ENCODE assay signal across 15 cellular contexts in the genomic region with DNA sequence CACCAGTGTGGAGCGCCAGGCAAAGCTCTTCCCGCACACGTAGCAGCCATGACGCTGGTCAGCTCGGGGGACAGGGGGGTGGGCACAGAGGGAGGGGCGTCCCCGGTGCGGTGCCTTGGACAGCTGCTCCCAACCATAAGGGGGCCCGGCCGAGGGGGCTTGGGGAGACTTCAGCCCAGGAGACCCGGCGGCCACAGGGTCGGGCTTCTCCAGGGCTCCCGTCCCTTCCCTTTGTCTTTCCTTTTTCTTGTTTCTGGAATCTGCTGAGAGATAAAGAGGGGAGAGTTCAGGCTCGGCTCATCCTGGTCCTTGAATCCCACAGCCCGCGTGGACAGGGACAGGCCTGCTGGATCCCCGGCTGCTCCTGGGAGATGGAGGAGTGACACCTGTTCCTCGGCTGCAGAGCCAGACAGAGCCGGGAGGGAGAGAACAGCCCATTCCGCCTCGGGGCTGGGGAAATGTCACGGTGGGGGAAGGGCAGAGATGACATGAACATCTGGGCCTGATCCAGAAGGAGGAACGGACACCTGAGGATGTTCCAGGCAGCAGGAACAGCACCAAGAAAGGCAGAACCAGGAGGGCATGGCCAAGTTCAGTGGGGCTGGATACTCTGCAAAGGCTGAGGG. TPM values are rescaled to one million over a fixed set of nuclear protein-coding genes. Genes with fewer than 3 reads are reported as not detected.
A peak's percentile ranks its signal among the peaks of the same experiment; 100 is the strongest.
DNase-seq lines count a peak whose midpoint lies in the region; ATAC-seq, FAIRE-seq and TF ChIP-seq lines count a peak whose summit lies in the region.
"Had no signal": no experiment of that assay in that cellular context is flagged by ENCODE, and none has a peak within 500 bp of the region (broad histone marks: within the 10 kb centered on the region; RNA-seq: fewer than 3 reads in every experiment).

No MANE protein-coding gene starts in this region.

- peak overlapping the region; percentile 93; the same call in 1 of the 2 replicates for H3K4me2 ChIP-seq in HepG2 (ENCODE audit: low read depth, low read length)
- H3K4me2 ChIP-seq in mesendoderm (ENCODE audit: low read length) = no peak overlapping the region

- no peak overlapping the region for H2BK120ac ChIP-seq in mesendoderm (ENCODE audit: low read depth, low read length)

- H2BK5ac ChIP-seq in mesendoderm (ENCODE audit: low read length) = no peak overlapping the region

- H3K27me3 ChIP-seq in HepG2 (ENCODE audit: control insufficient read depth in 1 of 2, insufficient read depth in 2 of 2, low read length in 2 of 2) (no peaks in the 10 kb centered on the region), right lobe of liver (no peaks in the 10 kb centered on the region), mesendoderm (ENCODE audit: insufficient read depth, low read length, poor library complexity) (no peaks in the 10 kb centered on the region)

- H3K4me1 Mint-ChIP-seq in activated CD4-positive, alpha-beta memory T cell treated with anti-CD3 and anti-CD28 coated beads, Interleukin-2, amount 10 ng/mL, durations not matched to agents 7 days and 5 days = peaks cover 64% of the 10 kb centered on the region

- no peak for DNase-seq in HepG2 (ENCODE audit: low spot score)
- DNase-seq in right lobe of liver = no peak
- DNase-seq in activated CD4-positive, alpha-beta memory T cell treated with anti-CD3 and anti-CD28 coated beads, Interleukin-2, amount 10 ng/mL, durations not matched to agents 7 days and 5 days = no peak
- DNase-seq in mesendoderm = no peak
- no peak for DNase-seq in central memory CD4-positive, alpha-beta T cell
- no peak for DNase-seq in activated gamma-delta T cell (lab: John Stamatoyannopoulos, UW)
- DNase-seq: activated effector memory CD4-positive, alpha-beta T cell treated with Interleukin-2 at 50 U/mL for 16 hours; COR-L47; Karpas-422; NCI-H1930; NCI-H774; SIG-M5; stimulated activated CD4-positive, alpha-beta T cell treated with anti-CD3 and anti-CD28 coated beads, Interleukin-2, amount 100 ng/mL, for 24 hours had no signal

- no TSS peak for BruUV-seq in HepG2 (replicated peaks; lab: Mats Ljungman, UMichigan)

- H3K4me3 Mint-ChIP-seq in activated CD4-positive, alpha-beta memory T cell treated with anti-CD3 and anti-CD28 coated beads, Interleukin-2, amount 10 ng/mL, durations not matched to agents 7 days and 5 days = peak overlapping the region; percentile 59

- no peak overlapping the region for H3K27ac ChIP-seq in HepG2 (ENCODE audit: extremely low read length, insufficient read depth, low read length)
- no peak overlapping the region for H3K27ac ChIP-seq in right lobe of liver
- no peak overlapping the region for H3K27ac ChIP-seq in mesendoderm (ENCODE audit: low read depth, low read length)

- H4K20me1 ChIP-seq in HepG2 (ENCODE audit: insufficient read depth, low read length) = no peaks in the 10 kb centered on the region

- no peak overlapping the region for H2AK5ac ChIP-seq in mesendoderm (ENCODE audit: low read length)

- H3K9ac ChIP-seq in HepG2 (ENCODE audit: insufficient read depth, low read depth, low read length) = no peak overlapping the region; the same call in 1 of the 2 replicates
- H3K9ac ChIP-seq in mesendoderm (ENCODE audit: low read length) = no peak overlapping the region

- H3K4me1 ChIP-seq in HepG2 (ENCODE audit: insufficient read depth, low read length) (peaks cover 49% of the 10 kb centered on the region), right lobe of liver (peaks cover 0 to 15% (median 0%) of the 10 kb centered on the region in 4 donors), mesendoderm (ENCODE audit: control insufficient read depth, low read depth, low read length) (no peaks in the 10 kb centered on the region)

- intact Hi-C loops in HepG2 (cut with micrococcal nuclease; ENCODE audit: unreplicated experiment) (loop anchor here (5.0 kb wide), 1 partner anchor 41 kb away; no protein-coding TSS in a partner anchor), right lobe of liver (cut with DNase I) (no loop called here)

- no peak overlapping the region for H4K8ac ChIP-seq in mesendoderm (ENCODE audit: low read depth, low read length)

- H3K79me1 ChIP-seq in mesendoderm (ENCODE audit: low read length) = peaks cover 5% of the 10 kb centered on the region

- no peak overlapping the region for H3K18ac ChIP-seq in mesendoderm (ENCODE audit: low read length)

- in situ Hi-C loops in HepG2 (cut with HindIII; ENCODE audit: extremely low pct_ligation_motif_present, low pct_unique_long_range_greater_than_20kb) = no loop called here

- H3K27me3 Mint-ChIP-seq in activated CD4-positive, alpha-beta memory T cell treated with anti-CD3 and anti-CD28 coated beads, Interleukin-2, amount 10 ng/mL, durations not matched to agents 7 days and 5 days = no peaks in the 10 kb centered on the region

- POLR2A ChIA-PET in HepG2 (lab: Yijun Ruan, JAX) = interaction anchor here (0.7 to 4.0 kb wide), 3 partner anchors 20 to 200 kb away, joined by 3 to 187 read pairs (median 4); partner anchors contain the start of genes DCTPP1 and ZNF747
- POLR2A ChIA-PET in activated CD4-positive, alpha-beta memory T cell treated with anti-CD3 and anti-CD28 coated beads, Interleukin-2, amount 10 ng/mL, durations not matched to agents 7 days and 5 days (lab: Charles Lee) = interaction anchor here (2.5 to 4.2 kb wide), 4 partner anchors 10 to 29 kb away, joined by 7 to 189 read pairs (median 32); partner anchors contain the start of genes ZNF747 and ZNF785

- H3K79me2 ChIP-seq in HepG2 (ENCODE audit: insufficient read depth, low read length) = peaks cover 21% of the 10 kb centered on the region
- no peaks in the 10 kb centered on the region for H3K79me2 ChIP-seq in mesendoderm (ENCODE audit: control insufficient read depth, insufficient read depth, low read length)

- TF ChIP-seq POLR2A in HepG2 (IDR thresholded peaks at IDR 0.05; ENCODE audit: insufficient read depth in 1 of 2, low read depth in 2 of 2, low read length in 2 of 2) (no peak), right lobe of liver (IDR thresholded peaks at IDR 0.05) (no peak)

- H3K23ac ChIP-seq in mesendoderm (ENCODE audit: low read length) = no peak overlapping the region

- no peak overlapping the region for H2BK15ac ChIP-seq in mesendoderm (replicated peaks; ENCODE audit: low read depth)

- TF ChIP-seq CTCF in HepG2 (CRISPR knock-in tag; IDR thresholded peaks at IDR 0.05) = no peak
- no peak for TF ChIP-seq CTCF in right lobe of liver (IDR thresholded peaks at IDR 0.05)

- ATAC-seq in HepG2 (no peak), right lobe of liver (no peak), GM19467 (IDR thresholded peaks at IDR 0.05; ENCODE audit: unreplicated experiment) (no peak), HG02973 (IDR thresholded peaks at IDR 0.05; ENCODE audit: unreplicated experiment) (no peak)

- peaks cover 38% of the 10 kb centered on the region for H3K36me3 Mint-ChIP-seq in activated CD4-positive, alpha-beta memory T cell treated with anti-CD3 and anti-CD28 coated beads, Interleukin-2, amount 10 ng/mL, durations not matched to agents 7 days and 5 days (ENCODE audit: low read depth)

- H3K36me3 ChIP-seq in HepG2 (replicated peaks in 1 of 2; ENCODE audit: control insufficient read depth in 1 of 2, insufficient read depth in 2 of 2, low read length in 2 of 2) (peaks cover 0 to 25% of the 10 kb centered on the region in 2 experiments; a peak in 4 of 5 replicates), right lobe of liver (peaks cover 0 to 13% (median 4%) of the 10 kb centered on the region in 4 donors), mesendoderm (ENCODE audit: control insufficient read depth, insufficient read depth, low read length) (no peaks in the 10 kb centered on the region)

- H3K4me3 ChIP-seq in HepG2 (replicated peaks in 1 of 3; ENCODE audit: insufficient read depth in 1 of 3, low read depth in 2 of 3, low read length in 3 of 3) (peak overlapping the region in 1 of 3 experiments; percentile 27; a peak in 1 of 6 replicates), right lobe of liver (no peak overlapping the region), mesendoderm (ENCODE audit: low read length) (no peak overlapping the region)

- peak overlapping the region; percentile 17 for H3K56ac ChIP-seq in mesendoderm (ENCODE audit: low read length)

- peak overlapping the region; percentile 40 for H3K27ac Mint-ChIP-seq in activated CD4-positive, alpha-beta memory T cell treated with anti-CD3 and anti-CD28 coated beads, Interleukin-2, amount 10 ng/mL, durations not matched to agents 7 days and 5 days

- TF ChIP-seq EP300 in HepG2 (IDR thresholded peaks at IDR 0.05; ENCODE audit: low read depth in 2 of 2, low read length in 2 of 2) (no peak), HepG2 (CRISPR knock-in tag; IDR thresholded peaks at IDR 0.05; ENCODE audit: borderline replicate concordance) (no peak)

- no peak overlapping the region for H4K5ac ChIP-seq in mesendoderm (ENCODE audit: low read length)

- TF ChIP-seq RAD21 in HepG2 (CRISPR knock-in tag; IDR thresholded peaks at IDR 0.05) = no peak

- FAIRE-seq in HepG2 (lab: Jason Lieb, UNC) = no peak

- no peaks in the 10 kb centered on the region for H3K9me3 ChIP-seq in HepG2 (ENCODE audit: low read length)
- no peaks in the 10 kb centered on the region for H3K9me3 ChIP-seq in right lobe of liver

- WGBS in HepG2 (ENCODE audit: low lambda C conversion rate) = 94% methylated on average over 24 of the region's 24 CpGs
- WGBS in right lobe of liver (ENCODE audit: insufficient coverage, low coverage, low lambda C conversion rate, missing lambda C conversion rate) = 61% methylated on average over 3 of the region's 24 CpGs
- WGBS in mesendoderm (ENCODE audit: extremely low coverage, insufficient coverage, low lambda C conversion rate) = no CpG with 5 or more reads among the region's 24 CpGs

- no peaks in the 10 kb centered on the region for H3K9me3 Mint-ChIP-seq in activated CD4-positive, alpha-beta memory T cell treated with anti-CD3 and anti-CD28 coated beads, Interleukin-2, amount 10 ng/mL, durations not matched to agents 7 days and 5 days

- no peak overlapping the region for H2AFZ ChIP-seq in HepG2 (ENCODE audit: low read length)

- H3K4ac ChIP-seq in mesendoderm (ENCODE audit: low read depth, low read length) = no peak overlapping the region

- CTCF ChIA-PET in HepG2 (lab: Yijun Ruan, JAX; ENCODE audit: low intra/inter-chr PET ratio, low total read pairs) = no interaction called here
- CTCF ChIA-PET in activated CD4-positive, alpha-beta memory T cell treated with anti-CD3 and anti-CD28 coated beads, Interleukin-2, amount 10 ng/mL, durations not matched to agents 7 days and 5 days (lab: Charles Lee) = interaction anchor here (2.7 to 4.0 kb wide), 2 partner anchors 21 to 27 kb away, joined by 18 to 90 read pairs; partner anchors contain the start of gene ZNF747

RNA-seq across cellular contexts. Expression of gene ZNF764, which starts 2.2 kb away (rescaled TPM):
- 7.3 and 9.1 TPM in 2 replicates for total RNA-seq in HepG2 (2016; rRNA removed; fragmentation: Illumina TruSeq; extraction: Trizol)
- total RNA-seq in HepG2 (2016; cell fraction: cytosol; rRNA removed; fragmentation: Illumina TruSeq; extraction: Trizol; ENCODE audit: low read depth) = 2.8 and 3.1 TPM in 2 replicates
- 5.9 and 8.3 TPM in 2 replicates for total RNA-seq in HepG2 (2016; cell fraction: insoluble cytoplasmic fraction; rRNA removed; fragmentation: Illumina TruSeq; extraction: Trizol)
- total RNA-seq in HepG2 (2016; cell fraction: membrane; rRNA removed; fragmentation: Illumina TruSeq; extraction: Trizol) = 6.4 and 7.9 TPM in 2 replicates
- total RNA-seq in HepG2 (2016; cell fraction: nucleus; rRNA removed; fragmentation: Illumina TruSeq; extraction: Trizol) = 7.4 and 7.9 TPM in 2 replicates
- 4.1 and 4.8 TPM in 2 replicates for polyA plus RNA-seq in HepG2 (2011; rRNA removed)
- polyA plus RNA-seq in HepG2 (2011; cell fraction: cytosol; rRNA removed) = 4.1 and 4.5 TPM in 2 replicates
- 11.6 and 12.2 TPM in 2 replicates for polyA plus RNA-seq in HepG2 (2011; cell fraction: nucleus; rRNA removed)
- 3.6 and 4.9 TPM in 2 replicates for polyA plus RNA-seq in HepG2 (2012)
- polyA plus RNA-seq in HepG2 (2016; cell fraction: cytosol; fragmentation: Illumina TruSeq; extraction: Trizol; ENCODE audit: low read depth) = 1.7 and 2.0 TPM in 2 replicates
- polyA plus RNA-seq in HepG2 (2016; cell fraction: insoluble cytoplasmic fraction; fragmentation: Illumina TruSeq; extraction: Trizol; ENCODE audit: low read depth) = 6.8 and 7.3 TPM in 2 replicates
- 4.0 TPM in 2 replicates for polyA plus RNA-seq in HepG2 (2016; cell fraction: membrane; fragmentation: Illumina TruSeq; extraction: Trizol; ENCODE audit: low read depth)
- polyA plus RNA-seq in HepG2 (2016; cell fraction: nucleus; fragmentation: Illumina TruSeq; extraction: Trizol; ENCODE audit: insufficient read depth, low read depth) = 18.1 and 18.6 TPM in 2 replicates
- polyA minus RNA-seq in HepG2 (2011; rRNA and poly(A)+ RNA removed; ENCODE audit: low replicate concordance) = 4.3 and 10.8 TPM in 2 replicates
- 6.1 and 6.6 TPM in 2 replicates for polyA minus RNA-seq in HepG2 (2011; cell fraction: cytosol; rRNA and poly(A)+ RNA removed)
- 7.7 and 8.7 TPM in 2 replicates for polyA minus RNA-seq in HepG2 (2011; cell fraction: nucleus; rRNA and poly(A)+ RNA removed)
- total RNA-seq in right lobe of liver = 1 to 10 TPM; 3.2 to 6.5 (median 4.8) TPM
- 10 to 100 TPM; 16.0 to 16.8 TPM for total RNA-seq in activated CD4-positive, alpha-beta memory T cell treated with anti-CD3 and anti-CD28 coated beads, Interleukin-2, amount 10 ng/mL, durations not matched to agents 7 days and 5 days
- polyA plus RNA-seq in mesendoderm (2013, experiment 1 of 2) = 3.5 TPM
- polyA plus RNA-seq in mesendoderm (2013, experiment 2 of 2) = 3.3 TPM

RNA-seq across cellular contexts. Expression of gene ZNF688, which starts 15.6 kb away (rescaled TPM):
- total RNA-seq in HepG2 (2016; rRNA removed; fragmentation: Illumina TruSeq; extraction: Trizol) (5.4 and 5.8 TPM in 2 replicates), right lobe of liver (10 to 100 TPM in 1 of 6 experiments, 1 to 10 TPM in 5; 4.0 to 11.5 (median 6.5) TPM)
- 13.1 and 13.2 TPM in 2 replicates for total RNA-seq in HepG2 (2016; cell fraction: cytosol; rRNA removed; fragmentation: Illumina TruSeq; extraction: Trizol; ENCODE audit: low read depth)
- total RNA-seq in HepG2 (2016; cell fraction: insoluble cytoplasmic fraction; rRNA removed; fragmentation: Illumina TruSeq; extraction: Trizol) = 4.0 and 4.8 TPM in 2 replicates
- 8.5 and 11.4 TPM in 2 replicates for total RNA-seq in HepG2 (2016; cell fraction: membrane; rRNA removed; fragmentation: Illumina TruSeq; extraction: Trizol)
- total RNA-seq in HepG2 (2016; cell fraction: nucleus; rRNA removed; fragmentation: Illumina TruSeq; extraction: Trizol) = 2.6 and 3.6 TPM in 2 replicates
- polyA plus RNA-seq in HepG2 (2011; rRNA removed) = 2.4 and 2.9 TPM in 2 replicates
- polyA plus RNA-seq in HepG2 (2011; cell fraction: cytosol; rRNA removed) = 2.7 and 3.8 TPM in 2 replicates
- 4.5 TPM in 2 replicates for polyA plus RNA-seq in HepG2 (2011; cell fraction: nucleus; rRNA removed)
- 2.3 and 3.6 TPM in 2 replicates for polyA plus RNA-seq in HepG2 (2012)
- polyA plus RNA-seq in HepG2 (2016; cell fraction: cytosol; fragmentation: Illumina TruSeq; extraction: Trizol; ENCODE audit: low read depth) = 17.2 and 20.6 TPM in 2 replicates
- polyA plus RNA-seq in HepG2 (2016; cell fraction: insoluble cytoplasmic fraction; fragmentation: Illumina TruSeq; extraction: Trizol; ENCODE audit: low read depth) = 5.4 and 6.1 TPM in 2 replicates
- 16.0 and 17.2 TPM in 2 replicates for polyA plus RNA-seq in HepG2 (2016; cell fraction: membrane; fragmentation: Illumina TruSeq; extraction: Trizol; ENCODE audit: low read depth)
- 6.9 and 8.3 TPM in 2 replicates for polyA plus RNA-seq in HepG2 (2016; cell fraction: nucleus; fragmentation: Illumina TruSeq; extraction: Trizol; ENCODE audit: insufficient read depth, low read depth)
- 1.7 and 2.7 TPM in 2 replicates for polyA minus RNA-seq in HepG2 (2011; rRNA and poly(A)+ RNA removed; ENCODE audit: low replicate concordance)
- 1.8 and 2.9 TPM in 2 replicates for polyA minus RNA-seq in HepG2 (2011; cell fraction: cytosol; rRNA and poly(A)+ RNA removed)
- polyA minus RNA-seq in HepG2 (2011; cell fraction: nucleus; rRNA and poly(A)+ RNA removed) = 2.0 and 2.4 TPM in 2 replicates
- total RNA-seq in activated CD4-positive, alpha-beta memory T cell treated with anti-CD3 and anti-CD28 coated beads, Interleukin-2, amount 10 ng/mL, durations not matched to agents 7 days and 5 days = 10 to 100 TPM; 19.2 to 22.8 TPM
- 2.2 TPM for polyA plus RNA-seq in mesendoderm (2013, experiment 1 of 2)
- 2.3 TPM for polyA plus RNA-seq in mesendoderm (2013, experiment 2 of 2)

RNA-seq across cellular contexts. Expression of gene ZNF747, which starts 21.3 kb away (rescaled TPM):
- 8.8 and 10.2 TPM in 2 replicates for total RNA-seq in HepG2 (2016; rRNA removed; fragmentation: Illumina TruSeq; extraction: Trizol)
- total RNA-seq in HepG2 (2016; cell fraction: cytosol; rRNA removed; fragmentation: Illumina TruSeq; extraction: Trizol; ENCODE audit: low read depth) = 2.7 and 2.8 TPM in 2 replicates
- 10.3 and 10.8 TPM in 2 replicates for total RNA-seq in HepG2 (2016; cell fraction: insoluble cytoplasmic fraction; rRNA removed; fragmentation: Illumina TruSeq; extraction: Trizol)
- total RNA-seq in HepG2 (2016; cell fraction: membrane; rRNA removed; fragmentation: Illumina TruSeq; extraction: Trizol) = 8.9 and 9.2 TPM in 2 replicates
- total RNA-seq in HepG2 (2016; cell fraction: nucleus; rRNA removed; fragmentation: Illumina TruSeq; extraction: Trizol) = 7.3 and 9.1 TPM in 2 replicates
- polyA plus RNA-seq in HepG2 (2011; rRNA removed) = 7.0 and 7.2 TPM in 2 replicates
- 5.7 and 6.4 TPM in 2 replicates for polyA plus RNA-seq in HepG2 (2011; cell fraction: cytosol; rRNA removed)
- polyA plus RNA-seq in HepG2 (2011; cell fraction: nucleus; rRNA removed) = 9.4 and 11.1 TPM in 2 replicates
- polyA plus RNA-seq in HepG2 (2012) = 2.3 and 3.6 TPM in 2 replicates
- polyA plus RNA-seq in HepG2 (2016; cell fraction: cytosol; fragmentation: Illumina TruSeq; extraction: Trizol; ENCODE audit: low read depth) = 1.7 and 1.9 TPM in 2 replicates
- 9.4 and 9.8 TPM in 2 replicates for polyA plus RNA-seq in HepG2 (2016; cell fraction: insoluble cytoplasmic fraction; fragmentation: Illumina TruSeq; extraction: Trizol; ENCODE audit: low read depth)
- polyA plus RNA-seq in HepG2 (2016; cell fraction: membrane; fragmentation: Illumina TruSeq; extraction: Trizol; ENCODE audit: low read depth) = 5.7 and 5.8 TPM in 2 replicates
- polyA plus RNA-seq in HepG2 (2016; cell fraction: nucleus; fragmentation: Illumina TruSeq; extraction: Trizol; ENCODE audit: insufficient read depth, low read depth) = 12.4 and 13.5 TPM in 2 replicates
- 12.9 and 13.6 TPM in 2 replicates for polyA minus RNA-seq in HepG2 (2011; rRNA and poly(A)+ RNA removed; ENCODE audit: low replicate concordance)
- 5.2 and 6.2 TPM in 2 replicates for polyA minus RNA-seq in HepG2 (2011; cell fraction: cytosol; rRNA and poly(A)+ RNA removed)
- polyA minus RNA-seq in HepG2 (2011; cell fraction: nucleus; rRNA and poly(A)+ RNA removed) = 12.5 and 16.8 TPM in 2 replicates
- 1 to 10 TPM; 5.3 to 9.7 (median 6.4) TPM for total RNA-seq in right lobe of liver
- total RNA-seq in activated CD4-positive, alpha-beta memory T cell treated with anti-CD3 and anti-CD28 coated beads, Interleukin-2, amount 10 ng/mL, durations not matched to agents 7 days and 5 days = 10 to 100 TPM; 10.6 to 10.7 TPM
- polyA plus RNA-seq in mesendoderm (2013, experiment 1 of 2) = 5.4 TPM
- polyA plus RNA-seq in mesendoderm (2013, experiment 2 of 2) = 5.2 TPM

RNA-seq across cellular contexts. Expression of gene ZNF785, which starts 29.5 kb away (rescaled TPM):
- total RNA-seq in HepG2 (2016; rRNA removed; fragmentation: Illumina TruSeq; extraction: Trizol) = not detected in 2 replicates
- not detected in 2 replicates for total RNA-seq in HepG2 (2016; cell fraction: cytosol; rRNA removed; fragmentation: Illumina TruSeq; extraction: Trizol; ENCODE audit: low read depth)
- not detected in 2 replicates for total RNA-seq in HepG2 (2016; cell fraction: insoluble cytoplasmic fraction; rRNA removed; fragmentation: Illumina TruSeq; extraction: Trizol)
- not detected in 2 replicates for total RNA-seq in HepG2 (2016; cell fraction: membrane; rRNA removed; fragmentation: Illumina TruSeq; extraction: Trizol)
- not detected in 2 replicates for total RNA-seq in HepG2 (2016; cell fraction: nucleus; rRNA removed; fragmentation: Illumina TruSeq; extraction: Trizol)
- polyA plus RNA-seq in HepG2 (2011; rRNA removed) = 0.01 TPM in 1 of 2 replicates, not detected in the other
- 0.03 TPM in 1 of 2 replicates, not detected in the other for polyA plus RNA-seq in HepG2 (2011; cell fraction: cytosol; rRNA removed)
- polyA plus RNA-seq in HepG2 (2011; cell fraction: nucleus; rRNA removed) = 0.05 TPM in 1 of 2 replicates, not detected in the other
- 0.11 TPM in 1 of 2 replicates, not detected in the other for polyA plus RNA-seq in HepG2 (2012)
- polyA plus RNA-seq in HepG2 (2016; cell fraction: cytosol; fragmentation: Illumina TruSeq; extraction: Trizol; ENCODE audit: low read depth) = not detected in 2 replicates
- polyA plus RNA-seq in HepG2 (2016; cell fraction: insoluble cytoplasmic fraction; fragmentation: Illumina TruSeq; extraction: Trizol; ENCODE audit: low read depth) = not detected in 2 replicates
- not detected in 2 replicates for polyA plus RNA-seq in HepG2 (2016; cell fraction: membrane; fragmentation: Illumina TruSeq; extraction: Trizol; ENCODE audit: low read depth)
- polyA plus RNA-seq in HepG2 (2016; cell fraction: nucleus; fragmentation: Illumina TruSeq; extraction: Trizol; ENCODE audit: insufficient read depth, low read depth) = not detected in 2 replicates
- 10.5 TPM in 1 of 2 replicates, not detected in the other for polyA minus RNA-seq in HepG2 (2011; rRNA and poly(A)+ RNA removed; ENCODE audit: low replicate concordance)
- polyA minus RNA-seq in HepG2 (2011; cell fraction: cytosol; rRNA and poly(A)+ RNA removed) = not detected in 2 replicates
- polyA minus RNA-seq in HepG2 (2011; cell fraction: nucleus; rRNA and poly(A)+ RNA removed) = not detected in 2 replicates
- total RNA-seq in right lobe of liver = 1 to 10 TPM; 2.4 to 6.5 (median 5.6) TPM
- 10 to 100 TPM; 12.9 to 13.3 TPM for total RNA-seq in activated CD4-positive, alpha-beta memory T cell treated with anti-CD3 and anti-CD28 coated beads, Interleukin-2, amount 10 ng/mL, durations not matched to agents 7 days and 5 days
- polyA plus RNA-seq in mesendoderm (2013, experiment 1 of 2) = 3.8 TPM
- polyA plus RNA-seq in mesendoderm (2013, experiment 2 of 2) = 3.4 TPM

RNA-seq across cellular contexts. Expression of gene ZNF768, which starts 29.6 kb away (rescaled TPM):
- total RNA-seq in HepG2 (2016; rRNA removed; fragmentation: Illumina TruSeq; extraction: Trizol) (26.6 and 34.4 TPM in 2 replicates), right lobe of liver (10 to 100 TPM; 14.7 to 21.2 (median 18.8) TPM)
- total RNA-seq in HepG2 (2016; cell fraction: cytosol; rRNA removed; fragmentation: Illumina TruSeq; extraction: Trizol; ENCODE audit: low read depth) = 6.1 and 6.9 TPM in 2 replicates
- total RNA-seq in HepG2 (2016; cell fraction: insoluble cytoplasmic fraction; rRNA removed; fragmentation: Illumina TruSeq; extraction: Trizol) = 23.0 and 34.5 TPM in 2 replicates
- total RNA-seq in HepG2 (2016; cell fraction: membrane; rRNA removed; fragmentation: Illumina TruSeq; extraction: Trizol) = 19.9 and 22.9 TPM in 2 replicates
- total RNA-seq in HepG2 (2016; cell fraction: nucleus; rRNA removed; fragmentation: Illumina TruSeq; extraction: Trizol) = 17.6 and 18.7 TPM in 2 replicates
- 26.7 and 40.0 TPM in 2 replicates for polyA plus RNA-seq in HepG2 (2011; rRNA removed)
- polyA plus RNA-seq in HepG2 (2011; cell fraction: cytosol; rRNA removed) = 22.2 and 36.8 TPM in 2 replicates
- polyA plus RNA-seq in HepG2 (2011; cell fraction: nucleus; rRNA removed) = 67.1 and 79.3 TPM in 2 replicates
- polyA plus RNA-seq in HepG2 (2012) = 22.9 and 30.0 TPM in 2 replicates
- 6.4 and 7.1 TPM in 2 replicates for polyA plus RNA-seq in HepG2 (2016; cell fraction: cytosol; fragmentation: Illumina TruSeq; extraction: Trizol; ENCODE audit: low read depth)
- polyA plus RNA-seq in HepG2 (2016; cell fraction: insoluble cytoplasmic fraction; fragmentation: Illumina TruSeq; extraction: Trizol; ENCODE audit: low read depth) = 32.0 and 39.1 TPM in 2 replicates
- polyA plus RNA-seq in HepG2 (2016; cell fraction: membrane; fragmentation: Illumina TruSeq; extraction: Trizol; ENCODE audit: low read depth) = 19.7 and 20.2 TPM in 2 replicates
- 50.4 and 51.1 TPM in 2 replicates for polyA plus RNA-seq in HepG2 (2016; cell fraction: nucleus; fragmentation: Illumina TruSeq; extraction: Trizol; ENCODE audit: insufficient read depth, low read depth)
- polyA minus RNA-seq in HepG2 (2011; rRNA and poly(A)+ RNA removed; ENCODE audit: low replicate concordance) = 11.8 and 40.3 TPM in 2 replicates
- 18.5 and 21.5 TPM in 2 replicates for polyA minus RNA-seq in HepG2 (2011; cell fraction: cytosol; rRNA and poly(A)+ RNA removed)
- 7.8 and 8.2 TPM in 2 replicates for polyA minus RNA-seq in HepG2 (2011; cell fraction: nucleus; rRNA and poly(A)+ RNA removed)
- total RNA-seq in activated CD4-positive, alpha-beta memory T cell treated with anti-CD3 and anti-CD28 coated beads, Interleukin-2, amount 10 ng/mL, durations not matched to agents 7 days and 5 days = 1 to 10 TPM; 5.9 to 6.0 TPM
- 20.2 TPM for polyA plus RNA-seq in mesendoderm (2013, experiment 1 of 2)
- polyA plus RNA-seq in mesendoderm (2013, experiment 2 of 2) = 20.4 TPM
